ENCODE assay signal across 25 cellular contexts in genomic region chr10:63812491-63812890, GRCh38.
"Had no signal": no experiment of that assay in that cellular context is flagged by ENCODE, and none has a peak within 500 bp of the region (broad histone marks: within the 10 kb centered on the region; RNA-seq: fewer than 3 reads in every experiment).

No MANE protein-coding gene starts in this region.

- ATAC-seq: activated CD4-positive, CD25-positive, alpha-beta regulatory T cell treated with anti-CD3 and anti-CD28 coated beads, Interleukin-2, amount 50 U/mL, for 24 hours; gastrocnemius medialis; left colon; naive thymus-derived CD8-positive, alpha-beta T cell; right cardiac atrium had no signal

- H3K27ac Mint-ChIP-seq: activated naive CD4-positive, alpha-beta T cell treated with anti-CD3 and anti-CD28 coated beads for 36 hours; activated naive CD8-positive, alpha-beta T cell treated with anti-CD3 and anti-CD28 coated beads for 36 hours; activated T-helper 1 cell treated with anti-CD3 and anti-CD28 coated beads, Interleukin-12 subunit alpha, Interleukin-12 subunit beta, Interleukin-2, Interleukin-4 antibody, amounts not matched to agents 30 ng/mL and 10 ng/mL and 1 ng/mL, durations not matched to agents 14 hours and 24 hours and 36 hours; mesothelial cell of epicardium; naive thymus-derived CD8-positive, alpha-beta T cell; neural progenitor cell; T-helper 1 cell treated with Interleukin-12 subunit alpha and Interleukin-12 subunit beta and Interleukin-4 antibody, amounts not matched to agents 30 μg/mL and 1 μg/mL, for 36 hours had no signal

- H3K9me3 Mint-ChIP-seq: activated naive CD8-positive, alpha-beta T cell treated with anti-CD3 and anti-CD28 coated beads for 36 hours; activated T-helper 1 cell treated with anti-CD3 and anti-CD28 coated beads, Interleukin-12 subunit alpha, Interleukin-12 subunit beta, Interleukin-2, Interleukin-4 antibody, amounts not matched to agents 30 ng/mL and 10 ng/mL and 1 ng/mL, durations not matched to agents 14 hours and 24 hours and 36 hours had no signal

- H3K9me3 ChIP-seq: gastrocnemius medialis had no signal

- H3K4me1 Mint-ChIP-seq: activated naive CD8-positive, alpha-beta T cell treated with anti-CD3 and anti-CD28 coated beads for 36 hours; mesothelial cell of epicardium; naive thymus-derived CD8-positive, alpha-beta T cell; neural progenitor cell had no signal

- H3K4me3 ChIP-seq: cardiac muscle cell, gastrocnemius medialis, neural progenitor cell, spleen, tibial nerve had no signal

- H3K4me3 Mint-ChIP-seq: activated naive CD4-positive, alpha-beta T cell treated with anti-CD3 and anti-CD28 coated beads for 36 hours; activated naive CD8-positive, alpha-beta T cell treated with anti-CD3 and anti-CD28 coated beads for 36 hours; activated T-helper 1 cell treated with anti-CD3 and anti-CD28 coated beads, Interleukin-12 subunit alpha, Interleukin-12 subunit beta, Interleukin-2, Interleukin-4 antibody, amounts not matched to agents 30 ng/mL and 10 ng/mL and 1 ng/mL, durations not matched to agents 14 hours and 24 hours and 36 hours; mesothelial cell of epicardium; naive thymus-derived CD8-positive, alpha-beta T cell; neural progenitor cell; T-helper 1 cell treated with Interleukin-12 subunit alpha and Interleukin-12 subunit beta and Interleukin-4 antibody, amounts not matched to agents 30 μg/mL and 1 μg/mL, for 36 hours had no signal

- H3K36me3 ChIP-seq: cardiac muscle cell, gastrocnemius medialis, neural progenitor cell, spleen, tibial nerve had no signal

- H3K27me3 ChIP-seq: cardiac muscle cell, gastrocnemius medialis, neural progenitor cell, spleen, tibial nerve had no signal

- DNase-seq: activated CD4-positive, alpha-beta T cell treated with anti-CD3 and anti-CD28 coated beads for 48 hours; activated CD4-positive, alpha-beta T cell treated with anti-CD3 and anti-CD28 coated beads, Interleukin-2, amount 50 U/mL, for 48 hours; activated CD8-positive, alpha-beta memory T cell treated with anti-CD3 and anti-CD28 coated beads for 24 hours; activated effector memory CD4-positive, alpha-beta T cell treated with anti-CD3 and anti-CD28 coated beads, Interleukin-2, amount 50 U/mL, for 16 hours; activated naive CD4-positive, alpha-beta T cell treated with anti-CD3 and anti-CD28 coated beads for 36 hours; activated naive CD8-positive, alpha-beta T cell treated with anti-CD3 and anti-CD28 coated beads for 36 hours; cerebellar nuclear complex; cortex of kidney; gastrocnemius medialis; glutamatergic neuron; kidney; left colon; naive thymus-derived CD8-positive, alpha-beta T cell; occipital lobe; right cardiac atrium; spleen; stimulated activated naive CD4-positive, alpha-beta T cell; T-helper 9 cell had no signal
